Comparison of ENCODE assay signal across 28 cellular contexts in genomic region chr20:44762466-44763140, GRCh38. TPM values are rescaled to one million over a fixed set of nuclear protein-coding genes. Genes with fewer than 3 reads are reported as not detected.
DNase-seq lines count a peak whose midpoint lies in the region; ATAC-seq and TF ChIP-seq lines count a peak whose summit lies in the region.
"Had no signal": no experiment of that assay in that cellular context is flagged by ENCODE, and none has a peak within 500 bp of the region (broad histone marks: within the 10 kb centered on the region; RNA-seq: fewer than 3 reads in every experiment).

No MANE protein-coding gene starts in this region.

- H3K4me3 ChIP-seq in right cardiac atrium (ENCODE audit: low read length), result no peak overlapping the region
- no peak overlapping the region for H3K4me3 ChIP-seq in gastrocnemius medialis
- H3K4me3 ChIP-seq: adrenal gland, dorsolateral prefrontal cortex, prostate gland, SJSA1, smooth muscle cell, stomach had no signal

- in situ Hi-C loops in gastrocnemius medialis (cut with MboI; ENCODE audit: low sequenced_read_pairs in 4 of 4), result no loop called here

- no peak for TF ChIP-seq POLR2A in gastrocnemius medialis (IDR thresholded peaks at IDR 0.05)

- 45% methylated on average over 10 of the region's 10 CpGs for WGBS in right cardiac atrium

- no peaks in the 10 kb centered on the region for H3K36me3 ChIP-seq in gastrocnemius medialis
- H3K36me3 ChIP-seq: adrenal gland, prostate gland, SJSA1, stomach had no signal

- no peak overlapping the region for H3K4me3 Mint-ChIP-seq in brain
- H3K4me3 Mint-ChIP-seq in T-helper 2 cell treated with Interferon-gamma antibody and Interleukin-4, amounts not matched to agents 5 μg/mL and 100 μg/mL, for 36 hours, result no peak overlapping the region
- H3K4me3 Mint-ChIP-seq: H9, nephron progenitor cell had no signal

- H3K27ac ChIP-seq in right cardiac atrium (ENCODE audit: low read length) (peak overlapping the region; percentile 89), gastrocnemius medialis (peak overlapping the region; percentile 57 to 72 (median 68))
- H3K27ac ChIP-seq: foreskin keratinocyte, prostate gland, SJSA1 had no signal

- H3K27ac Mint-ChIP-seq in brain, result peak overlapping the region in 3 of 5 experiments; percentile 5 to 90 (median 38)
- no peak overlapping the region for H3K27ac Mint-ChIP-seq in T-helper 2 cell treated with Interferon-gamma antibody and Interleukin-4, amounts not matched to agents 5 μg/mL and 100 μg/mL, for 36 hours
- H3K27ac Mint-ChIP-seq: H9, nephron progenitor cell had no signal

- TF ChIP-seq CTCF in brain (conservative IDR thresholded peaks at IDR 0.05) (no peak), gastrocnemius medialis (IDR thresholded peaks at IDR 0.05 in 4 of 5, conservative IDR thresholded peaks at IDR 0.05 in 1 of 5) (no peak)

- intact Hi-C loops in right cardiac atrium (cut with DNase I) (no loop called here), gastrocnemius medialis (cut with DNase I; ENCODE audit: low total_unique reads) (no loop called here)

- CTCF ChIA-PET in HEK293T (lab: Yijun Ruan, JAX), result interaction anchor here (0.6 kb wide), 1 partner anchor 10 kb away, joined by 3 read pairs; no protein-coding TSS in a partner anchor

- no peaks in the 10 kb centered on the region for H3K27me3 ChIP-seq in right cardiac atrium (ENCODE audit: control insufficient read depth, insufficient read depth)
- no peaks in the 10 kb centered on the region for H3K27me3 ChIP-seq in gastrocnemius medialis
- H3K27me3 ChIP-seq: adrenal gland, dorsolateral prefrontal cortex had no signal

- H3K4me1 ChIP-seq in right cardiac atrium (ENCODE audit: control insufficient read depth, insufficient read depth, low read length) (peaks cover 5% of the 10 kb centered on the region), gastrocnemius medialis (no peaks in the 10 kb centered on the region)
- H3K4me1 ChIP-seq: adrenal gland, foreskin keratinocyte, prostate gland, SJSA1, stomach had no signal

- ATAC-seq in right cardiac atrium (peak; percentile 69 to 87), gastrocnemius medialis (peak; percentile 53)
- ATAC-seq: foreskin keratinocyte, Panc1 had no signal

- no peaks in the 10 kb centered on the region for H3K9me3 ChIP-seq in right cardiac atrium (ENCODE audit: control insufficient read depth, low read length)
- H3K9me3 ChIP-seq in gastrocnemius medialis, result no peaks in the 10 kb centered on the region
- H3K9me3 ChIP-seq: adrenal gland, prostate gland, SJSA1, stomach had no signal

- peak; percentile 39 for DNase-seq in NCI-H1436 (lab: John Stamatoyannopoulos, UW)
- no peak for DNase-seq in NCI-H1436 treated with DMSO at 0.1 percent for 48 hours (lab: John Stamatoyannopoulos, UW)
- DNase-seq in right cardiac atrium, result no peak
- no peak for DNase-seq in gastrocnemius medialis
- no peak for DNase-seq in NCI-H187 treated with DMSO at 0.1 percent for 48 hours (lab: John Stamatoyannopoulos, UW)
- DNase-seq in T-helper 2 cell treated with Interferon-gamma antibody and Interleukin-4, amounts not matched to agents 5 μg/mL and 100 μg/mL, for 36 hours (ENCODE audit: low spot score), result no peak
- no peak for DNase-seq in HEK293T (ENCODE audit: extremely low spot score)
- DNase-seq: 8988T; activated CD4-positive, alpha-beta T cell treated with anti-CD3 and anti-CD28 coated beads, Interleukin-2, amount 50 U/mL, for 4 hours; activated gamma-delta T cell treated with Interleukin-2 at 50 U/mL for 16 hours; dorsolateral prefrontal cortex; foreskin keratinocyte; H9; midbrain; NCI-H2081 treated with DMSO at 0.1 percent for 48 hours; NCI-H524 treated with DMSO at 0.1 percent for 48 hours; nephron progenitor cell; stimulated activated CD4-positive, alpha-beta T cell treated with anti-CD3 and anti-CD28 coated beads, Interleukin-4, amount 100 ng/mL, for 1 hour; stomach had no signal

- POLR2A ChIA-PET in HEK293T (lab: Yijun Ruan, JAX), result no interaction called here

- H3K4me1 Mint-ChIP-seq in brain, result peaks cover 35% of the 10 kb centered on the region
- no peaks in the 10 kb centered on the region for H3K4me1 Mint-ChIP-seq in T-helper 2 cell treated with Interferon-gamma antibody and Interleukin-4, amounts not matched to agents 5 μg/mL and 100 μg/mL, for 36 hours (ENCODE audit: low read depth)
- H3K4me1 Mint-ChIP-seq: nephron progenitor cell had no signal

- H3K9me3 Mint-ChIP-seq in brain, result peaks cover 0 to 3% (median 0%) of the 10 kb centered on the region in 5 experiments
- no peaks in the 10 kb centered on the region for H3K9me3 Mint-ChIP-seq in T-helper 2 cell treated with Interferon-gamma antibody and Interleukin-4, amounts not matched to agents 5 μg/mL and 100 μg/mL, for 36 hours
- H3K9me3 Mint-ChIP-seq: H9, nephron progenitor cell had no signal

- H3K36me3 Mint-ChIP-seq in brain, result peaks cover 15% of the 10 kb centered on the region
- H3K36me3 Mint-ChIP-seq in T-helper 2 cell treated with Interferon-gamma antibody and Interleukin-4, amounts not matched to agents 5 μg/mL and 100 μg/mL, for 36 hours (ENCODE audit: low read depth), result no peaks in the 10 kb centered on the region

- H3K27me3 Mint-ChIP-seq in brain, result peaks cover 4% of the 10 kb centered on the region
- H3K27me3 Mint-ChIP-seq in T-helper 2 cell treated with Interferon-gamma antibody and Interleukin-4, amounts not matched to agents 5 μg/mL and 100 μg/mL, for 36 hours (ENCODE audit: low read depth), result peaks cover 5% of the 10 kb centered on the region

TF ChIP-seq in HEK293T, 16 proteins besides CTCF, POLR2A, EP300 and RAD21:
- TF ChIP-seq HDGF (IDR thresholded peaks at IDR 0.05; ENCODE audit: borderline replicate concordance) (no peak), ZNF384 (IDR thresholded peaks at IDR 0.05) (no peak), ELF4 (IDR thresholded peaks at IDR 0.05) (no peak), NFRKB (IDR thresholded peaks at IDR 0.05) (no peak), SP1 (IDR thresholded peaks at IDR 0.05) (no peak), L3MBTL2 (conservative IDR thresholded peaks at IDR 0.05) (no peak), PKNOX1 (IDR thresholded peaks at IDR 0.05) (no peak), FOXM1 (IDR thresholded peaks at IDR 0.05; ENCODE audit: borderline replicate concordance) (no peak), BHLHE40 (IDR thresholded peaks at IDR 0.05; ENCODE audit: borderline replicate concordance) (no peak), TARDBP (IDR thresholded peaks at IDR 0.05) (no peak), LEF1 (IDR thresholded peaks at IDR 0.05; ENCODE audit: borderline replicate concordance) (no peak), CTBP1 (IDR thresholded peaks at IDR 0.05; ENCODE audit: borderline replicate concordance) (no peak), SUZ12 (IDR thresholded peaks at IDR 0.05) (no peak), ARNT (IDR thresholded peaks at IDR 0.05) (no peak), FOXA1 (IDR thresholded peaks at IDR 0.05) (no peak), FOXK2 (IDR thresholded peaks at IDR 0.05) (no peak)

RNA-seq across cellular contexts. Expression of gene KCNK15, which starts 16.9 kb away (rescaled TPM):
- 0.12 TPM for polyA plus RNA-seq in brain (ENCODE audit: insufficient read depth, low read depth, low replicate concordance)
- total RNA-seq in right cardiac atrium, result 1 to 10 TPM in 3 of 4 donors, under 1 TPM in 1; 0.65 to 1.3 (median 1.1) TPM
- 0.70 TPM for polyA plus RNA-seq in right cardiac atrium
- total RNA-seq in gastrocnemius medialis, result under 1 TPM in 1 of 4 donors, not detected in 3; 0.20 TPM
- total RNA-seq: Daoy, foreskin keratinocyte, SJSA1 had no signal

RNA-seq across cellular contexts. Expression of gene CCN5, which starts 47.4 kb away (rescaled TPM):
- polyA plus RNA-seq in brain (ENCODE audit: insufficient read depth, low read depth, low replicate concordance) (0.39 TPM), right cardiac atrium (102 TPM)
- total RNA-seq in right cardiac atrium (100 to 1,000 TPM in 1 of 4 donors, 10 to 100 TPM in 3; 85.2 to 292 (median 98.2) TPM), gastrocnemius medialis (10 to 100 TPM; 16.4 to 65.3 (median 45.7) TPM)
- total RNA-seq: Daoy, foreskin keratinocyte, H9, kidney epithelial cell, SJSA1, smooth muscle cell, urinary bladder had no signal
- polyA plus RNA-seq: foreskin keratinocyte, smooth muscle cell had no signal

RNA-seq across cellular contexts. Expression of gene RIMS4, which starts 47.7 kb away (rescaled TPM):
- 21.5 TPM for polyA plus RNA-seq in brain (ENCODE audit: insufficient read depth, low read depth, low replicate concordance)
- 1 to 10 TPM in 3 of 4 donors, under 1 TPM in 1; 0.57 to 2.4 (median 1.3) TPM for total RNA-seq in right cardiac atrium
- polyA plus RNA-seq in right cardiac atrium, result 0.38 TPM
- total RNA-seq in gastrocnemius medialis, result under 1 TPM in 2 of 4 donors, not detected in 2; 0.13 to 0.41 TPM
- total RNA-seq: foreskin keratinocyte, kidney epithelial cell, SJSA1, smooth muscle cell had no signal
- polyA plus RNA-seq: foreskin keratinocyte, smooth muscle cell had no signal
